Comparison of ENCODE assay signal across 14 cellular contexts in genomic region chr11:30310623-30311022, GRCh38. TPM values are rescaled to one million over a fixed set of nuclear protein-coding genes. Genes with fewer than 3 reads are reported as not detected.
DNase-seq lines count a peak whose midpoint lies in the region; ATAC-seq, FAIRE-seq and TF ChIP-seq lines count a peak whose summit lies in the region.
"Had no signal": no experiment of that assay in that cellular context is flagged by ENCODE, and none has a peak within 500 bp of the region (broad histone marks: within the 10 kb centered on the region; RNA-seq: fewer than 3 reads in every experiment).

No MANE protein-coding gene starts in this region.

- no peaks in the 10 kb centered on the region for H4K20me1 ChIP-seq in GM23338 (replicated peaks; ENCODE audit: insufficient read depth)

- ATAC-seq in GM18861 (IDR thresholded peaks at IDR 0.05; ENCODE audit: unreplicated experiment), result peak; percentile 92
- ATAC-seq in GM21447 (IDR thresholded peaks at IDR 0.05; ENCODE audit: unreplicated experiment), result peak; percentile 99
- ATAC-seq in HG03025 (IDR thresholded peaks at IDR 0.05; ENCODE audit: low FRiP score, unreplicated experiment), result peak; percentile 93
- no peak for ATAC-seq in GM23338
- ATAC-seq: naive thymus-derived CD4-positive, alpha-beta T cell; PC-3; right lobe of liver had no signal

- no peaks in the 10 kb centered on the region for H3K9me3 ChIP-seq in small intestine (ENCODE audit: control insufficient read depth, low read depth)
- H3K9me3 ChIP-seq: right lobe of liver, transverse colon had no signal

- WGBS in small intestine, 3 donors, result 68 to 92% (median 87%) methylated on average over 1 of the region's 1 CpG

- no peak for TF ChIP-seq EP300 in Ishikawa (IDR thresholded peaks at IDR 0.05; ENCODE audit: borderline replicate concordance)

- H3K79me2 ChIP-seq in GM23338 (replicated peaks; ENCODE audit: insufficient read depth), result no peaks in the 10 kb centered on the region

- no peak overlapping the region for H3K27ac Mint-ChIP-seq in GM23338
- H3K27ac Mint-ChIP-seq: naive thymus-derived CD4-positive, alpha-beta T cell had no signal

- TF ChIP-seq CTCF in GM23338 (conservative IDR thresholded peaks at IDR 0.05; ENCODE audit: low read depth in 2 of 2), result no peak

- H3K4me2 ChIP-seq in GM23338, result no peak overlapping the region

- H3K4me3 ChIP-seq in GM23338 (no peak overlapping the region), small intestine (ENCODE audit: low read depth in 1 of 2, low read length in 2 of 2) (no peak overlapping the region)
- H3K4me3 ChIP-seq: right lobe of liver, transverse colon had no signal

- H3K4me3 Mint-ChIP-seq in GM23338, result no peak overlapping the region
- H3K4me3 Mint-ChIP-seq: naive thymus-derived CD4-positive, alpha-beta T cell had no signal

- no peaks in the 10 kb centered on the region for H3K4me1 ChIP-seq in GM23338 (ENCODE audit: insufficient read depth)
- H3K4me1 ChIP-seq in small intestine (ENCODE audit: control insufficient read depth in 2 of 2, insufficient read depth in 1 of 2, low read depth in 1 of 2, low read length in 1 of 2), result no peaks in the 10 kb centered on the region
- H3K4me1 ChIP-seq: right lobe of liver, transverse colon had no signal

- H3K27ac ChIP-seq in GM23338 (ENCODE audit: low read depth) (no peak overlapping the region), small intestine (ENCODE audit: low read depth in 1 of 2, low read length in 1 of 2) (no peak overlapping the region)
- H3K27ac ChIP-seq: right lobe of liver, transverse colon had no signal

- no peaks in the 10 kb centered on the region for H3F3A ChIP-seq in GM23338 (replicated peaks; ENCODE audit: low read depth)

- no peak for FAIRE-seq in small intestine (lab: Jason Lieb, UNC)

- H3K9me2 ChIP-seq in GM23338 (ENCODE audit: insufficient read depth), result no peaks in the 10 kb centered on the region

- no peaks in the 10 kb centered on the region for H3K27me3 Mint-ChIP-seq in GM23338 (ENCODE audit: insufficient read depth, low read depth, poor library complexity)

- H3K9me3 Mint-ChIP-seq in GM23338, result peaks cover 7% of the 10 kb centered on the region; the same call in 2 of the 3 replicates

- no peaks in the 10 kb centered on the region for H3K36me3 ChIP-seq in GM23338 (ENCODE audit: insufficient read depth)
- H3K36me3 ChIP-seq in small intestine (ENCODE audit: control insufficient read depth in 2 of 2, insufficient read depth in 2 of 2, low read length in 2 of 2), result no peaks in the 10 kb centered on the region
- H3K36me3 ChIP-seq: right lobe of liver, transverse colon had no signal

- H3K27me3 ChIP-seq in GM23338 (ENCODE audit: insufficient read depth) (no peaks in the 10 kb centered on the region), small intestine (ENCODE audit: control insufficient read depth in 2 of 2, insufficient read depth in 2 of 2, low read length in 2 of 2) (peaks cover 0 to 2% of the 10 kb centered on the region in 2 donors)
- H3K27me3 ChIP-seq: transverse colon had no signal

- H3K36me3 Mint-ChIP-seq in GM23338 (ENCODE audit: low read depth), result no peaks in the 10 kb centered on the region

- TF ChIP-seq RAD21 in Ishikawa (IDR thresholded peaks at IDR 0.05; ENCODE audit: low read depth), result no peak

- H2AFZ ChIP-seq in GM23338, result no peak overlapping the region

- H3K4me1 Mint-ChIP-seq in GM23338, result no peaks in the 10 kb centered on the region
- H3K4me1 Mint-ChIP-seq: naive thymus-derived CD4-positive, alpha-beta T cell had no signal

- no peak for DNase-seq in GM23338 (ENCODE audit: low spot score)
- DNase-seq in NCI-H2171 (lab: John Stamatoyannopoulos, UW), result no peak
- no peak for DNase-seq in small intestine
- no peak for DNase-seq in NCI-H1417 treated with DMSO at 0.1 percent for 48 hours (lab: John Stamatoyannopoulos, UW)
- DNase-seq: naive thymus-derived CD4-positive, alpha-beta T cell; NCI-H146; PC-3; right lobe of liver; T1000; transverse colon had no signal

TF ChIP-seq in Ishikawa, 13 proteins besides CTCF, POLR2A, EP300 and RAD21:
- TF ChIP-seq YY1 (IDR thresholded peaks at IDR 0.05; ENCODE audit: low read depth) (no peak), NFIC (IDR thresholded peaks at IDR 0.05) (peak; percentile 68), TCF12 (IDR thresholded peaks at IDR 0.05; ENCODE audit: low read depth) (peak; percentile 48; the same call in 1 of the 2 replicates)
TF ChIP-seq in Ishikawa: peak in this region for 2.

TF ChIP-seq in GM23338, 12 proteins besides CTCF, POLR2A, EP300 and RAD21:
- TF ChIP-seq EZH2phosphoT487 (IDR thresholded peaks at IDR 0.05; ENCODE audit: unreplicated experiment) (no peak), JUNB (IDR thresholded peaks at IDR 0.05; ENCODE audit: unreplicated experiment) (no peak), ZNF462 (CRISPR knock-in tag; IDR thresholded peaks at IDR 0.05) (no peak), ZNF331 (CRISPR knock-in tag; IDR thresholded peaks at IDR 0.05; ENCODE audit: low read depth) (no peak), NANOG (IDR thresholded peaks at IDR 0.05; ENCODE audit: borderline replicate concordance) (no peak), ZNF114 (CRISPR knock-in tag; IDR thresholded peaks at IDR 0.05) (no peak), EZH2 (IDR thresholded peaks at IDR 0.05; ENCODE audit: low read depth, unreplicated experiment) (no peak)
TF ChIP-seq in GM23338: peak in this region for 0.

RNA-seq across cellular contexts. Expression of gene ARL14EP, which starts 12.3 kb away (rescaled TPM):
- total RNA-seq in GM23338 (2014; rRNA removed; shearing (Covaris generic)), result 25.0 and 33.4 TPM in 2 replicates
- polyA plus RNA-seq in GM23338 (2016; fragmentation: Nextera tagmentation; extraction: Ambion mirVana), result 54.1 and 62.0 TPM in 2 replicates
- 1 to 10 TPM; 4.5 to 9.2 (median 8.4) TPM for polyA plus RNA-seq in small intestine
